8 cellular contexts compared by ENCODE assay signal in the genomic region with DNA sequence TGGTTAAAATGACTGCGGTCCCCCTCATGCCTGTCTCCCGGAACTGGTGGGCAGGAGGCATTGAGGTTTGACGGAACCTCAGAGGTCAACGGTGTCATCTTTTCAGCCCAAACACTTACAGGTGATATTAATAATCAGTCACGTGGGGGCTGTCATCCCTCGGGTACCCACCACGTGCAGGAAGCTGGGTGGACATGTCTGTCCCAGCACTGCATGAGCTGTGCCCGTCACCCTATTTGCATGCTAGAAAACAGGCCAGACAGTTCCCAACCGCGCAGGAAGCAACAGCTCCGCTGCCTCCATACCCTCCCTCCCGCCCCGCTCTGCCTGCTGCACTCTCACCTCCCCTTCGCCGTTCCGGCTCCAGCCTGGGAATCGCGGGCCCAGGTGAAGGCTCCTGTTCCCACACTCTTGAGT.
DNase-seq lines count a peak whose midpoint lies in the region; ATAC-seq and TF ChIP-seq lines count a peak whose summit lies in the region.

No MANE protein-coding gene starts in this region.

- peak overlapping the region; percentile 47 to 75 for H3K9ac ChIP-seq in mucosa of rectum (ENCODE audit: low read depth in 1 of 2, low read length in 2 of 2)

- DNase-seq in GM12865 (ENCODE audit: low read depth) (peak; percentile 91), 8988T (no peak), pons (ENCODE audit: low spot score) (no peak), amniotic stem cell (lab: John Stamatoyannopoulos, UW) (no peak), nucleus accumbens (lab: John Stamatoyannopoulos, UW) (no peak)
- DNase-seq in activated T-cell treated with anti-CD3 and anti-CD28 coated beads, Interleukin-2, amount 50 U/mL, for 1 hour, result peak; percentile 62

- H3K4me3 ChIP-seq in GM12865 (ENCODE audit: low read depth, low read length), result peak overlapping the region; percentile 76
- peak overlapping the region; percentile 59 to 61 for H3K4me3 ChIP-seq in mucosa of rectum (ENCODE audit: low read length in 2 of 2)

- peaks cover 21 to 29% of the 10 kb centered on the region in 2 donors for H3K4me1 ChIP-seq in mucosa of rectum (ENCODE audit: control insufficient read depth in 2 of 2, insufficient read depth in 2 of 2, low read length in 2 of 2)

- no peaks in the 10 kb centered on the region for H3K9me3 ChIP-seq in mucosa of rectum (ENCODE audit: control insufficient read depth in 2 of 2, low read length in 2 of 2)

- TF ChIP-seq CTCF in GM12865 (IDR thresholded peaks at IDR 0.05; ENCODE audit: insufficient read depth, low read depth, low read length, missing control alignments), result no peak

- peak overlapping the region; percentile 66 to 80 for H3K27ac ChIP-seq in mucosa of rectum (ENCODE audit: low read depth in 2 of 2, low read length in 2 of 2)

- peaks cover 20% of the 10 kb centered on the region in 2 donors for H3K27me3 ChIP-seq in mucosa of rectum (ENCODE audit: control insufficient read depth in 2 of 2, insufficient read depth in 2 of 2, low read length in 2 of 2)

- peak; percentile 24 for ATAC-seq in HG02970 (IDR thresholded peaks at IDR 0.05; ENCODE audit: low FRiP score, unreplicated experiment)

- H3K36me3 ChIP-seq in mucosa of rectum (ENCODE audit: control insufficient read depth in 2 of 2, insufficient read depth in 2 of 2, low read length in 2 of 2), result peaks cover 10 to 12% of the 10 kb centered on the region in 2 donors

Comparison
In these comparisons a context has a peak if more than half of its experiments do, and no peak if none do; other contexts are left out.
1. DNase-seq: peak in GM12865 (single experiment) and activated T-cell treated with anti-CD3 and anti-CD28 coated beads, Interleukin-2, amount 50 U/mL, for 1 hour (single experiment); none in 8988T (single experiment), pons (single experiment), amniotic stem cell (single experiment) and nucleus accumbens (0 of 56).